ENCODE assay signal across 8 cellular contexts in the genomic region with DNA sequence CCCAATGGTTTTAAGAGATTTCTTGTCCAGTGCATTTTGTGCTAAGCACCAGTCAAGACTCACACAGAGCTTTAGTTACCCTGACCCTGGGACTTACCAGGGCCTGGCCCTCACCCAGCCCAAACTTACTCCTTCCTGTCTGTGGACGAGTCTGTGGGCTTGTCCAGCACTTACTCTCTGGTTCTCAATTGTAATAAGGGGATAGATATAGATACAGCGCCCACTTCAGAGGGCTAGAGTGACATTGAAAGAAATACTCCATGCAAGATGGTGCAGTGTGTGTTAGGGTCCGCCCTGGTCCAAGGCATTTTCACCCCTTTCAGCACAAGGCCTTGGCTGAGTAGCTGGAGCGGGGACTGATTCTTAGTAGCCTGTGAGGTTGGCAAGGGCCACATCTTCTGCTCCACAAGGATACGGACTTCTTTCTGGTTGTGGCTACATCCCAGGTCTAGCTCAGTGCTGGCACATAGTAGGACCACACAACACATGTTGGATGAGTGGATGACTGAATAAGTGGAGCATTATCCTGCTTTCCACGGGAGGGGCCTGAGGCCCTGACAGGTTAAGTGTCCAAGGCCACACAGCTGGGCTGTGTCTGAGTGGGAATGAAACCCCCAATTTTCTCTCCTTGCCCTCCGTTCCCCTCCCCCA. TPM values are rescaled to one million over a fixed set of nuclear protein-coding genes. Genes with fewer than 3 reads are reported as not detected.
A peak's percentile ranks its signal among the peaks of the same experiment; 100 is the strongest.
DNase-seq lines count a peak whose midpoint lies in the region; ATAC-seq, FAIRE-seq and TF ChIP-seq lines count a peak whose summit lies in the region.

No MANE protein-coding gene starts in this region.

- H3K27me3 Mint-ChIP-seq in T-helper 1 cell treated with Interleukin-12 subunit alpha and Interleukin-12 subunit beta and Interleukin-4 antibody, amounts not matched to agents 30 μg/mL and 1 μg/mL, for 36 hours (ENCODE audit: low read depth) = no peaks in the 10 kb centered on the region

- H3K9me3 ChIP-seq in right lobe of liver (no peaks in the 10 kb centered on the region), pancreas (no peaks in the 10 kb centered on the region)

- no peak for FAIRE-seq in pancreas (lab: Jason Lieb, UNC)

- peak overlapping the region; percentile 92 for H3K27ac Mint-ChIP-seq in T-helper 1 cell treated with Interleukin-12 subunit alpha and Interleukin-12 subunit beta and Interleukin-4 antibody, amounts not matched to agents 30 μg/mL and 1 μg/mL, for 36 hours

- peaks cover under 1% of the 10 kb centered on the region for H3K36me3 Mint-ChIP-seq in T-helper 1 cell treated with Interleukin-12 subunit alpha and Interleukin-12 subunit beta and Interleukin-4 antibody, amounts not matched to agents 30 μg/mL and 1 μg/mL, for 36 hours (ENCODE audit: low read depth)

- ATAC-seq in right lobe of liver (no peak), GM19328 (IDR thresholded peaks at IDR 0.05; ENCODE audit: unreplicated experiment) (no peak), pancreas (no peak)

- peaks cover 75% of the 10 kb centered on the region for H3K4me1 Mint-ChIP-seq in T-helper 1 cell treated with Interleukin-12 subunit alpha and Interleukin-12 subunit beta and Interleukin-4 antibody, amounts not matched to agents 30 μg/mL and 1 μg/mL, for 36 hours (ENCODE audit: low read depth)

- H3K4me1 ChIP-seq in right lobe of liver (peaks cover 0 to 5% (median 0%) of the 10 kb centered on the region in 4 donors), pancreas (peaks cover 0 to 24% (median 3%) of the 10 kb centered on the region in 3 donors)

- intact Hi-C loops in right lobe of liver (cut with DNase I) (no loop called here), pancreas (cut with DNase I) (no loop called here)

- no peak for TF ChIP-seq POLR2A in right lobe of liver (IDR thresholded peaks at IDR 0.05)

- DNase-seq in T-helper 1 cell (no peak), right lobe of liver (peak in 2 of 3 donors; percentile 7 to 11), substantia nigra (lab: John Stamatoyannopoulos, UW) (no peak), NCI-H226 (no peak), pancreas (no peak)

- H3K27ac ChIP-seq in adipose tissue (ENCODE audit: low read depth, low read length) (peak overlapping the region; percentile 63), right lobe of liver (peak overlapping the region in 2 of 3 donors; percentile 55 to 71), substantia nigra (ENCODE audit: low read depth, low read length, poor library complexity, severe bottlenecking) (peak overlapping the region; percentile 64), pancreas (peak overlapping the region in 2 of 4 donors; percentile 73 to 79)

- 73 to 85% (median 76%) methylated on average over 7 of the region's 7 CpGs for WGBS in adipose tissue, 3 donors
- 100% methylated on average over 1 of the region's 7 CpGs for WGBS in right lobe of liver (ENCODE audit: insufficient coverage, low coverage, low lambda C conversion rate, missing lambda C conversion rate)
- 85 to 87% methylated on average over 7 of the region's 7 CpGs for WGBS in pancreas, 2 donors

- no peaks in the 10 kb centered on the region for H3K9me3 Mint-ChIP-seq in T-helper 1 cell treated with Interleukin-12 subunit alpha and Interleukin-12 subunit beta and Interleukin-4 antibody, amounts not matched to agents 30 μg/mL and 1 μg/mL, for 36 hours

- H3K36me3 ChIP-seq in right lobe of liver = no peaks in the 10 kb centered on the region
- H3K36me3 ChIP-seq in pancreas = no peaks in the 10 kb centered on the region

- no peaks in the 10 kb centered on the region for H3K27me3 ChIP-seq in right lobe of liver
- H3K27me3 ChIP-seq in pancreas = no peaks in the 10 kb centered on the region

- peak overlapping the region; percentile 78 for H3K4me3 Mint-ChIP-seq in T-helper 1 cell treated with Interleukin-12 subunit alpha and Interleukin-12 subunit beta and Interleukin-4 antibody, amounts not matched to agents 30 μg/mL and 1 μg/mL, for 36 hours

- TF ChIP-seq CTCF in right lobe of liver (IDR thresholded peaks at IDR 0.05) (no peak), pancreas (IDR thresholded peaks at IDR 0.05) (no peak)

- H3K4me3 ChIP-seq in right lobe of liver (no peak overlapping the region), pancreas (no peak overlapping the region)

RNA-seq across cellular contexts. Expression of gene ARID5A, which starts 3.8 kb away (rescaled TPM):
- polyA plus RNA-seq in adipose tissue (10 to 100 TPM in 2 of 3 donors, 1 to 10 TPM in 1; 7.7 to 71.1 (median 63.3) TPM), pancreas (10 to 100 TPM; 13.7 to 20.7 TPM)
- total RNA-seq in right lobe of liver (10 to 100 TPM; 13.2 to 23.1 (median 16.9) TPM), pancreas (10 to 100 TPM in 1 of 6 donors, 1 to 10 TPM in 5; 3.3 to 12.0 (median 4.2) TPM)

RNA-seq across cellular contexts. Expression of gene NEURL3, which starts 27.6 kb away (rescaled TPM):
- polyA plus RNA-seq in adipose tissue = 10 to 100 TPM in 1 of 3 donors, under 1 TPM in 1, not detected in 1; 0.12 to 12.5 TPM
- 1 to 10 TPM in 3 of 6 experiments, under 1 TPM in 3; 0.23 to 3.0 (median 1.4) TPM for total RNA-seq in right lobe of liver
- total RNA-seq in pancreas = 10 to 100 TPM in 5 of 6 donors, 1 to 10 TPM in 1; 8.6 to 30.4 (median 13.5) TPM
- polyA plus RNA-seq in pancreas = 10 to 100 TPM; 32.4 to 73.5 TPM

Comparison
In these comparisons a context has a peak if more than half of its experiments do, and no peak if none do; other contexts are left out.
1. DNase-seq: peak in right lobe of liver (2 of 3); none in T-helper 1 cell (0 of 5), substantia nigra (0 of 49), NCI-H226 (single experiment) and pancreas (0 of 6).